In the genomic region with DNA sequence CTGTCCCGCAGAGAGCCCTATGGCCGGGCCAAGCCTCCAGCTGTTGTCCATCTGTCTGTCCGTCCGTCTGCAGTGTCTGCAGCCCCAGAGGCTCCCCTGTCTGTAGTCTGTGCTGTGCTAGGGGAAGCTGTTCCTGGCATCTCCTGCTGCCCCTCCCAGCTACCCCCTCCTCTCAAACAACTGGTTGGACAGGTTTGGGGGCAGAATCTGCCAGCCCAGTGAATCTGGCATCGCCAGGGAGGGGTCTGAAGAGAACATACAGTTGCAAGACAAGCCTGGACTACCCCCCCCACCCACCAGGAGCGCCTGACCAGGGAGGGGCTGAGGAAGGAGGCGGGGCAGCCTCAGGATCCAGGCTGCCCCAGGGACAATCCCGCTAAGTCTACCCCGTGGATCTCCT, we compare ENCODE assay signal across 7 cellular contexts. TPM values are rescaled to one million over a fixed set of nuclear protein-coding genes. Genes with fewer than 3 reads are reported as not detected.
DNase-seq lines count a peak whose midpoint lies in the region; ATAC-seq and TF ChIP-seq lines count a peak whose summit lies in the region.
"Not testable (repeated sequence)": the region's sequence is repeated elsewhere in the genome, so short reads cannot be mapped to it uniquely, and the experiment has no call there.

A gene with protein sequence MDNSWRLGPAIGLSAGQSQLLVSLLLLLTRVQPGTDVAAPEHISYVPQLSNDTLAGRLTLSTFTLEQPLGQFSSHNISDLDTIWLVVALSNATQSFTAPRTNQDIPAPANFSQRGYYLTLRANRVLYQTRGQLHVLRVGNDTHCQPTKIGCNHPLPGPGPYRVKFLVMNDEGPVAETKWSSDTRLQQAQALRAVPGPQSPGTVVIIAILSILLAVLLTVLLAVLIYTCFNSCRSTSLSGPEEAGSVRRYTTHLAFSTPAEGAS (minus strand): TSS at position 101 of the 400 bp plus-strand sequence. CDS start 50 bp downstream, at position 51.

- not testable (repeated sequence) for H3K36me3 Mint-ChIP-seq in immature natural killer cell; naive thymus-derived CD8-positive, alpha-beta T cell

- H3K27ac ChIP-seq in ascending aorta; esophagus (ENCODE audit: low read depth in 2 of 2, low read length in 1 of 2): not testable (repeated sequence)

- intact Hi-C loops in T-helper 2 cell treated with Interferon-gamma antibody and Interleukin-4, amounts not matched to agents 100 ng/mL and 5 ng/mL, for 36 hours (cut with micrococcal nuclease); ascending aorta (cut with DNase I): not testable (repeated sequence)

- H3K4me1 Mint-ChIP-seq in immature natural killer cell; naive thymus-derived CD8-positive, alpha-beta T cell: not testable (repeated sequence)

- H3K27ac Mint-ChIP-seq in immature natural killer cell; naive thymus-derived CD8-positive, alpha-beta T cell: not testable (repeated sequence)

- not testable (repeated sequence) for ATAC-seq in naive thymus-derived CD8-positive, alpha-beta T cell

- not testable (repeated sequence) for H3K27me3 Mint-ChIP-seq in immature natural killer cell (ENCODE audit: low read depth in 3 of 3); naive thymus-derived CD8-positive, alpha-beta T cell

- TF ChIP-seq CTCF in ascending aorta (IDR thresholded peaks at IDR 0.05); subcutaneous adipose tissue (IDR thresholded peaks at IDR 0.05; ENCODE audit: low read depth): not testable (repeated sequence)

- DNase-seq in HT-29 (ENCODE audit: low spot score); ascending aorta (ENCODE audit: low spot score in 2 of 2); immature natural killer cell; naive thymus-derived CD8-positive, alpha-beta T cell: not testable (repeated sequence)

- not testable (repeated sequence) for H3K27me3 ChIP-seq in ascending aorta; esophagus (ENCODE audit: control insufficient read depth in 1 of 2, insufficient read depth in 2 of 2, low read length in 2 of 2)

- H3K4me3 Mint-ChIP-seq in immature natural killer cell; naive thymus-derived CD8-positive, alpha-beta T cell: not testable (repeated sequence)

- POLR2A ChIA-PET in naive thymus-derived CD8-positive, alpha-beta T cell (lab: Charles Lee): not testable (repeated sequence)

- not testable (repeated sequence) for H3K4me3 ChIP-seq in ascending aorta; esophagus (ENCODE audit: low read depth in 1 of 2, low read length in 2 of 2)

- not testable (repeated sequence) for H3K9me3 Mint-ChIP-seq in immature natural killer cell; naive thymus-derived CD8-positive, alpha-beta T cell

- H3K4me1 ChIP-seq in ascending aorta; esophagus (ENCODE audit: control insufficient read depth in 2 of 2, insufficient read depth in 2 of 2, low read length in 1 of 2): not testable (repeated sequence)

- no CpG with 5 or more reads among the region's 9 CpGs for WGBS in esophagus, 2 donors

- H3K9me3 ChIP-seq in ascending aorta; esophagus (ENCODE audit: control insufficient read depth in 2 of 2, insufficient read depth in 1 of 2, low read depth in 1 of 2, low read length in 1 of 2): not testable (repeated sequence)

- not testable (repeated sequence) for H3K36me3 ChIP-seq in ascending aorta; esophagus (ENCODE audit: control insufficient read depth in 2 of 2, insufficient read depth in 2 of 2, low read length in 1 of 2)

RNA-seq across cellular contexts. Expression of the gene that starts here (rescaled TPM):
- 39.8 and 44.1 TPM in 2 replicates for total RNA-seq in HT-29 (2014; rRNA removed; shearing (Covaris generic))
- total RNA-seq in T-helper 2 cell treated with Interferon-gamma antibody and Interleukin-4, amounts not matched to agents 100 ng/mL and 5 ng/mL, for 36 hours: 16.6 and 25.2 TPM in 2 replicates
- total RNA-seq in ascending aorta: 28.5 TPM
- 100 to 1,000 TPM in 1 of 2 donors, 10 to 100 TPM in 1; 91.5 to 366 TPM for polyA plus RNA-seq in esophagus
- polyA plus RNA-seq in immature natural killer cell: 10 to 100 TPM; 15.8 to 38.2 (median 30.9) TPM
- total RNA-seq in naive thymus-derived CD8-positive, alpha-beta T cell: 10 to 100 TPM; 72.8 to 77.3 TPM
- polyA plus RNA-seq in naive thymus-derived CD8-positive, alpha-beta T cell: 10 to 100 TPM; 22.4 to 32.6 (median 31.2) TPM
- total RNA-seq in subcutaneous adipose tissue: 10 to 100 TPM in 3 of 4 donors, 1 to 10 TPM in 1; 8.8 to 43.9 (median 19.5) TPM
